23 cellular contexts compared by ENCODE assay signal in genomic region chr18:58119819-58120218, GRCh38.
"Had no signal": no experiment of that assay in that cellular context is flagged by ENCODE, and none has a peak within 500 bp of the region (broad histone marks: within the 10 kb centered on the region; RNA-seq: fewer than 3 reads in every experiment).

No MANE protein-coding gene starts in this region.

- H3K4me1 ChIP-seq: foreskin keratinocyte, left ventricle myocardium inferior, vagina had no signal

- H3K27ac Mint-ChIP-seq: activated CD8-positive, alpha-beta T cell treated with anti-CD3 and anti-CD28 coated beads for 36 hours; activated T-helper 17 cell treated with anti-CD3 and anti-CD28 coated beads, Interleukin-2, amount 50 U/mL, for 72 hours; dendritic cell treated with granulocyte-macrophage colony-stimulating factor and Interleukin-4, amounts not matched to agents 40 ng/mL and 50 ng/mL, for 4 days; nephron; stimulated activated naive CD8-positive, alpha-beta T cell treated with anti-CD3 and anti-CD28 coated beads, Interleukin-15, Interleukin-2, amounts not matched to agents 100 ng/mL and 50 ng/mL, for 24 hours; T-helper 1 cell treated with Interleukin-12 subunit alpha and Interleukin-12 subunit beta and Interleukin-4 antibody, amounts not matched to agents 30 μg/mL and 1 μg/mL, for 36 hours had no signal

- H3K4me3 ChIP-seq: esophagus muscularis mucosa, left ventricle myocardium inferior, right lobe of liver, thoracic aorta, vagina had no signal

- DNase-seq: activated CD4-positive, alpha-beta T cell treated with anti-CD3 and anti-CD28 coated beads for 1 hour; activated CD4-positive, alpha-beta T cell treated with anti-CD3 and anti-CD28 coated beads, Interleukin-2, amount 50 U/mL, for 1 hour; activated CD8-positive, alpha-beta T cell treated with anti-CD3 and anti-CD28 coated beads for 36 hours; activated gamma-delta T cell treated with Interleukin-2 at 50 U/mL for 16 hours; activated naive CD4-positive, alpha-beta T cell treated with anti-CD3 and anti-CD28 coated beads, Interleukin-2, amount 50 U/mL, for 16 hours; activated T-cell treated with anti-CD3 and anti-CD28 coated beads, Interleukin-2, amount 50 U/mL, for 4 hours; amniotic stem cell; foreskin keratinocyte; left ventricle myocardium inferior; right lobe of liver; stimulated activated CD4-positive, alpha-beta T cell treated with anti-CD3 and anti-CD28 coated beads, Interleukin-4, amount 100 ng/mL, for 1 hour; T-helper 9 cell had no signal

- H3K4me1 Mint-ChIP-seq: central memory CD8-positive, alpha-beta T cell had no signal

- H3K36me3 Mint-ChIP-seq: type B pancreatic cell had no signal

- H3K4me3 Mint-ChIP-seq: activated CD8-positive, alpha-beta T cell treated with anti-CD3 and anti-CD28 coated beads for 36 hours; activated T-cell treated with anti-CD3 and anti-CD28 coated beads, Interleukin-2, amount 50 U/mL, for 4 hours; activated T-helper 17 cell treated with anti-CD3 and anti-CD28 coated beads, Interleukin-2, amount 50 U/mL, for 72 hours; central memory CD8-positive, alpha-beta T cell; dendritic cell treated with granulocyte-macrophage colony-stimulating factor and Interleukin-4, amounts not matched to agents 40 ng/mL and 50 ng/mL, for 4 days; nephron; stimulated activated naive CD8-positive, alpha-beta T cell treated with anti-CD3 and anti-CD28 coated beads, Interleukin-15, Interleukin-2, amounts not matched to agents 100 ng/mL and 50 ng/mL, for 24 hours; T-helper 1 cell treated with Interleukin-12 subunit alpha and Interleukin-12 subunit beta and Interleukin-4 antibody, amounts not matched to agents 30 μg/mL and 1 μg/mL, for 36 hours; type B pancreatic cell had no signal

- H3K27me3 Mint-ChIP-seq: activated CD8-positive, alpha-beta T cell treated with anti-CD3 and anti-CD28 coated beads for 36 hours; stimulated activated naive CD8-positive, alpha-beta T cell treated with anti-CD3 and anti-CD28 coated beads, Interleukin-15, Interleukin-2, amounts not matched to agents 100 ng/mL and 50 ng/mL, for 24 hours; type B pancreatic cell had no signal

- H3K9me3 Mint-ChIP-seq: activated CD8-positive, alpha-beta T cell treated with anti-CD3 and anti-CD28 coated beads for 36 hours; activated T-cell treated with anti-CD3 and anti-CD28 coated beads, Interleukin-2, amount 50 U/mL, for 4 hours; activated T-helper 17 cell treated with anti-CD3 and anti-CD28 coated beads, Interleukin-2, amount 50 U/mL, for 72 hours; central memory CD8-positive, alpha-beta T cell; dendritic cell treated with granulocyte-macrophage colony-stimulating factor and Interleukin-4, amounts not matched to agents 40 ng/mL and 50 ng/mL, for 4 days; nephron; stimulated activated naive CD8-positive, alpha-beta T cell treated with anti-CD3 and anti-CD28 coated beads, Interleukin-15, Interleukin-2, amounts not matched to agents 100 ng/mL and 50 ng/mL, for 24 hours; T-helper 1 cell treated with Interleukin-12 subunit alpha and Interleukin-12 subunit beta and Interleukin-4 antibody, amounts not matched to agents 30 μg/mL and 1 μg/mL, for 36 hours; type B pancreatic cell had no signal

- H3K36me3 ChIP-seq: left ventricle myocardium inferior, neutrophil, right lobe of liver, thoracic aorta, vagina had no signal

- H3K9me3 ChIP-seq: esophagus muscularis mucosa, left ventricle myocardium inferior, neutrophil, right lobe of liver, thoracic aorta, vagina had no signal

- H3K27me3 ChIP-seq: esophagus muscularis mucosa, foreskin keratinocyte, right lobe of liver, vagina had no signal

- ATAC-seq: activated CD8-positive, alpha-beta T cell treated with anti-CD3 and anti-CD28 coated beads for 36 hours; activated T-cell treated with anti-CD3 and anti-CD28 coated beads, Interleukin-2, amount 50 U/mL, for 4 hours; activated T-helper 17 cell treated with anti-CD3 and anti-CD28 coated beads, Interleukin-2, amount 50 U/mL, for 72 hours; foreskin keratinocyte; right lobe of liver had no signal

- H3K27ac ChIP-seq: esophagus muscularis mucosa, foreskin keratinocyte, left ventricle myocardium inferior, neutrophil, right lobe of liver, thoracic aorta, vagina had no signal
